21 cellular contexts compared by ENCODE assay signal in genomic region chr2:169116307-169116706, GRCh38. TPM values are rescaled to one million over a fixed set of nuclear protein-coding genes. Genes with fewer than 3 reads are reported as not detected.
"Had no signal": no experiment of that assay in that cellular context is flagged by ENCODE, and none has a peak within 500 bp of the region (broad histone marks: within the 10 kb centered on the region; RNA-seq: fewer than 3 reads in every experiment).

No MANE protein-coding gene starts in this region.

- H3K4me3 Mint-ChIP-seq: activated CD8-positive, alpha-beta T cell treated with anti-CD3 and anti-CD28 coated beads, Interleukin-2, amount 10 ng/mL, durations not matched to agents 7 days and 5 days; activated naive CD4-positive, alpha-beta T cell treated with anti-CD3 and anti-CD28 coated beads, Interleukin-2, amount 50 U/mL, for 24 hours; central memory CD8-positive, alpha-beta T cell; T-cell had no signal

- H3K36me3 Mint-ChIP-seq: activated naive CD4-positive, alpha-beta T cell treated with anti-CD3 and anti-CD28 coated beads, Interleukin-2, amount 50 U/mL, for 24 hours; T-cell had no signal

- DNase-seq: activated CD4-positive, alpha-beta T cell treated with anti-CD3 and anti-CD28 coated beads for 4 hours; activated CD8-positive, alpha-beta memory T cell treated with anti-CD3 and anti-CD28 coated beads, Interleukin-2, amount 50 U/mL, for 48 hours; activated CD8-positive, alpha-beta T cell treated with anti-CD3 and anti-CD28 coated beads, Interleukin-2, amount 10 ng/mL, durations not matched to agents 7 days and 5 days; activated naive CD4-positive, alpha-beta T cell; activated T-cell treated with anti-CD3 and anti-CD28 coated beads, Interleukin-2, amount 50 U/mL, for 1 hour; aorta; body of pancreas; Karpas-422; NCI-H1105 treated with DMSO at 0.1 percent for 48 hours; NCI-H1436 treated with DMSO at 0.1 percent for 48 hours; NCI-H187; NCI-H2081; NCI-H510A treated with DMSO at 0.1 percent for 48 hours; PC-3; SIG-M5; T-cell; T-helper 2 cell; T1000 had no signal

- H3K27me3 Mint-ChIP-seq: activated naive CD4-positive, alpha-beta T cell treated with anti-CD3 and anti-CD28 coated beads, Interleukin-2, amount 50 U/mL, for 24 hours had no signal

- ATAC-seq: activated CD4-positive, CD25-positive, alpha-beta regulatory T cell treated with anti-CD3 and anti-CD28 coated beads, Interleukin-2, amount 50 U/mL, for 24 hours; activated CD8-positive, alpha-beta T cell treated with anti-CD3 and anti-CD28 coated beads, Interleukin-2, amount 10 ng/mL, durations not matched to agents 7 days and 5 days; body of pancreas; PC-3; T-cell had no signal

- H3K27ac Mint-ChIP-seq: activated CD8-positive, alpha-beta T cell treated with anti-CD3 and anti-CD28 coated beads, Interleukin-2, amount 10 ng/mL, durations not matched to agents 7 days and 5 days; activated naive CD4-positive, alpha-beta T cell treated with anti-CD3 and anti-CD28 coated beads, Interleukin-2, amount 50 U/mL, for 24 hours; T-cell had no signal

- H3K9me3 Mint-ChIP-seq: activated naive CD4-positive, alpha-beta T cell treated with anti-CD3 and anti-CD28 coated beads, Interleukin-2, amount 50 U/mL, for 24 hours; central memory CD8-positive, alpha-beta T cell; T-cell had no signal

RNA-seq across cellular contexts. Expression of gene DHRS9, which starts 46.9 kb away (rescaled TPM):
- total RNA-seq: activated CD8-positive, alpha-beta T cell treated with anti-CD3 and anti-CD28 coated beads, Interleukin-2, amount 10 ng/mL, durations not matched to agents 7 days and 5 days; T-cell had no signal
